ENCODE assay signal across 24 cellular contexts in the genomic region with DNA sequence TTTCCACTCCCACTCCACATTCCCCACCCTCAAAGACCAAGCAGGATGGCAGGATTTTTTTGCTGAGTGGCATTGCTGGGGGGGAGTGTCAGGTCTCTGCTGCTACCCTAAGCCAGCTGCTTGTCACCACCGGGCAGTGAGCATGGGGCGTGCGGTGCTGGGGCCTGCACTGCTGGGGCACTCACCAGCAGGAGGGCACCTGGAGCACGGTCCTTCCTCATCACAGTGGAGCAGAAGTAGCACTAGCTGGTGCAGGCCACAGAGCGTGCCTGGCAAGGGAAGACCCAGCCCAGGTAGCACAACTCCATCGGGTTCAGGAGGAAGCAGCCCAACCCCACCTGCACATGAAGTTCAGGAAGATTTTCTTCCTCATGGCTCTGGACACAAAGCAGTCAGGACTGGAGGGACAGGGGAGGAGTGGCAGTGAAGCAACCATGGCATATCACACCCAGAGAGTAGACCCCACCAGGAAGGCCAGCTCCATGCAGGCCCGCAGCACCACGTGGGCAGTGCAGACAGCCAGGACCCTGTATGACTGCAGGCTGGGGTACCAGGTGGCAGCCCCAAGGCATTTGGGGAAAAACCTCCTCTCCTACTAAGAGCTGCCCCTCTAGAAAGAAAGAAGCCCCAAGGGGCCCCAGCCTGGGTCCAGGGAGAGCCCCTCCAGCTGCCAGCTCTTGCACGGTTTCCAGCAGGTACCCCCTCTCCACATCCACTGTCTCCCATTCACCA. TPM values are rescaled to one million over a fixed set of nuclear protein-coding genes. Genes with fewer than 3 reads are reported as not detected.
A peak's percentile ranks its signal among the peaks of the same experiment; 100 is the strongest.
DNase-seq lines count a peak whose midpoint lies in the region; ATAC-seq and TF ChIP-seq lines count a peak whose summit lies in the region.
"Had no signal": no experiment of that assay in that cellular context is flagged by ENCODE, and none has a peak within 500 bp of the region (broad histone marks: within the 10 kb centered on the region; RNA-seq: fewer than 3 reads in every experiment).

No MANE protein-coding gene starts in this region.

- peaks cover 42% of the 10 kb centered on the region for H3K4me1 ChIP-seq in OCI-LY3 (ENCODE audit: low read length)
- H3K4me1 ChIP-seq: parathyroid adenoma, right lobe of liver had no signal

- no peaks in the 10 kb centered on the region for H4K20me1 ChIP-seq in OCI-LY3 (ENCODE audit: insufficient read depth, low read length)

- H2AFZ ChIP-seq in OCI-LY3 (ENCODE audit: low read depth, low read length): no peak overlapping the region
- H2AFZ ChIP-seq: parathyroid adenoma, PC-9 had no signal

- DNase-seq in NCI-H2196 treated with DMSO at 0.1 percent for 48 hours (lab: John Stamatoyannopoulos, UW; ENCODE audit: unreplicated experiment): no peak
- no peak for DNase-seq in medulla oblongata (ENCODE audit: extremely low spot score)
- DNase-seq: activated CD4-positive, alpha-beta memory T cell treated with anti-CD3 and anti-CD28 coated beads for 36 hours; activated naive CD4-positive, alpha-beta T cell; amniotic stem cell; Calu3; EL; kidney; mesenchymal stem cell; naive thymus-derived CD8-positive, alpha-beta T cell; NCI-H1417; NCI-H2171; NCI-H526; PC-9 had no signal

- H3K4me2 ChIP-seq in OCI-LY3 (ENCODE audit: low read length): peak overlapping the region; percentile 19

- H3K27ac ChIP-seq in OCI-LY3 (ENCODE audit: low read length) (no peak overlapping the region), temporal lobe (ENCODE audit: low read depth, low read length) (peak overlapping the region; percentile 66)
- H3K27ac ChIP-seq: parathyroid adenoma, PC-9, right lobe of liver, SK-N-MC had no signal

- peak; percentile 8 for ATAC-seq in esophagus mucosa
- no peak for ATAC-seq in SK-N-SH treated with all-trans-retinoic acid at 6 μM for 48 hours
- ATAC-seq: naive thymus-derived CD8-positive, alpha-beta T cell; WTC11 had no signal

- no peaks in the 10 kb centered on the region for H3K9me3 ChIP-seq in OCI-LY3 (ENCODE audit: insufficient read depth, low read length)
- H3K9me3 ChIP-seq: right lobe of liver had no signal

- H3K27me3 ChIP-seq in OCI-LY3 (ENCODE audit: low read depth, low read length): no peaks in the 10 kb centered on the region
- H3K27me3 ChIP-seq: right lobe of liver had no signal

- H3K79me2 ChIP-seq in OCI-LY3 (ENCODE audit: low read length): no peaks in the 10 kb centered on the region
- H3K79me2 ChIP-seq: parathyroid adenoma had no signal

- no peaks in the 10 kb centered on the region for H3K36me3 ChIP-seq in OCI-LY3 (replicated peaks; ENCODE audit: low read depth, low read length)
- H3K36me3 ChIP-seq: right lobe of liver had no signal

- no peak overlapping the region for H3K9ac ChIP-seq in OCI-LY3 (ENCODE audit: low read length)
- H3K9ac ChIP-seq: parathyroid adenoma had no signal

- TF ChIP-seq CTCF in GM12874 (IDR thresholded peaks at IDR 0.05; ENCODE audit: insufficient read depth, low read depth, low read length): 0 out of 2 replicates have a peak, but pooled peaks have one; percentile 9
- TF ChIP-seq CTCF in OCI-LY3 (IDR thresholded peaks at IDR 0.05; ENCODE audit: low read depth, low read length): no peak

- no peak overlapping the region for H3K4me3 ChIP-seq in OCI-LY3 (ENCODE audit: low read length)
- H3K4me3 ChIP-seq: PC-9, right lobe of liver, SK-N-MC had no signal

TF ChIP-seq in SK-N-SH treated with all-trans-retinoic acid at 6 μM for 48 hours, 23 proteins besides CTCF, POLR2A, EP300 and RAD21:
- TF ChIP-seq ZNF8 (CRISPR knock-in tag; IDR thresholded peaks at IDR 0.05) (no peak), PPARA (CRISPR knock-in tag; IDR thresholded peaks at IDR 0.05; ENCODE audit: borderline replicate concordance) (no peak), RARB (CRISPR knock-in tag; IDR thresholded peaks at IDR 0.05) (no peak), ZNF565 (CRISPR knock-in tag; conservative IDR thresholded peaks at IDR 0.05; ENCODE audit: low read depth) (no peak), GLIS3 (CRISPR knock-in tag; IDR thresholded peaks at IDR 0.05) (no peak)
- TF ChIP-seq, protein P1, sequence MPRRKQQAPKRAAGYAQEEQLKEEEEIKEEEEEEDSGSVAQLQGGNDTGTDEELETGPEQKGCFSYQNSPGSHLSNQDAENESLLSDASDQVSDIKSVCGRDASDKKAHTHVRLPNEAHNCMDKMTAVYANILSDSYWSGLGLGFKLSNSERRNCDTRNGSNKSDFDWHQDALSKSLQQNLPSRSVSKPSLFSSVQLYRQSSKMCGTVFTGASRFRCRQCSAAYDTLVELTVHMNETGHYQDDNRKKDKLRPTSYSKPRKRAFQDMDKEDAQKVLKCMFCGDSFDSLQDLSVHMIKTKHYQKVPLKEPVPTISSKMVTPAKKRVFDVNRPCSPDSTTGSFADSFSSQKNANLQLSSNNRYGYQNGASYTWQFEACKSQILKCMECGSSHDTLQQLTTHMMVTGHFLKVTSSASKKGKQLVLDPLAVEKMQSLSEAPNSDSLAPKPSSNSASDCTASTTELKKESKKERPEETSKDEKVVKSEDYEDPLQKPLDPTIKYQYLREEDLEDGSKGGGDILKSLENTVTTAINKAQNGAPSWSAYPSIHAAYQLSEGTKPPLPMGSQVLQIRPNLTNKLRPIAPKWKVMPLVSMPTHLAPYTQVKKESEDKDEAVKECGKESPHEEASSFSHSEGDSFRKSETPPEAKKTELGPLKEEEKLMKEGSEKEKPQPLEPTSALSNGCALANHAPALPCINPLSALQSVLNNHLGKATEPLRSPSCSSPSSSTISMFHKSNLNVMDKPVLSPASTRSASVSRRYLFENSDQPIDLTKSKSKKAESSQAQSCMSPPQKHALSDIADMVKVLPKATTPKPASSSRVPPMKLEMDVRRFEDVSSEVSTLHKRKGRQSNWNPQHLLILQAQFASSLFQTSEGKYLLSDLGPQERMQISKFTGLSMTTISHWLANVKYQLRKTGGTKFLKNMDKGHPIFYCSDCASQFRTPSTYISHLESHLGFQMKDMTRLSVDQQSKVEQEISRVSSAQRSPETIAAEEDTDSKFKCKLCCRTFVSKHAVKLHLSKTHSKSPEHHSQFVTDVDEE (CRISPR knock-in tag; IDR thresholded peaks at IDR 0.05): no peak
- TF ChIP-seq, protein P2, sequence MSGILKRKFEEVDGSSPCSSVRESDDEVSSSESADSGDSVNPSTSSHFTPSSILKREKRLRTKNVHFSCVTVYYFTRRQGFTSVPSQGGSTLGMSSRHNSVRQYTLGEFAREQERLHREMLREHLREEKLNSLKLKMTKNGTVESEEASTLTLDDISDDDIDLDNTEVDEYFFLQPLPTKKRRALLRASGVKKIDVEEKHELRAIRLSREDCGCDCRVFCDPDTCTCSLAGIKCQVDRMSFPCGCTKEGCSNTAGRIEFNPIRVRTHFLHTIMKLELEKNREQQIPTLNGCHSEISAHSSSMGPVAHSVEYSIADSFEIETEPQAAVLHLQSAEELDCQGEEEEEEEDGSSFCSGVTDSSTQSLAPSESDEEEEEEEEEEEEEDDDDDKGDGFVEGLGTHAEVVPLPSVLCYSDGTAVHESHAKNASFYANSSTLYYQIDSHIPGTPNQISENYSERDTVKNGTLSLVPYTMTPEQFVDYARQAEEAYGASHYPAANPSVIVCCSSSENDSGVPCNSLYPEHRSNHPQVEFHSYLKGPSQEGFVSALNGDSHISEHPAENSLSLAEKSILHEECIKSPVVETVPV (CRISPR knock-in tag; IDR thresholded peaks at IDR 0.05): no peak

RNA-seq across cellular contexts. Expression of a gene that starts 16.8 kb away (rescaled TPM):
- total RNA-seq in esophagus mucosa: 51.7 TPM
- total RNA-seq in temporal lobe: 54.6 TPM

RNA-seq across cellular contexts. Expression of a gene that starts 49.7 kb away (rescaled TPM):
- total RNA-seq in esophagus mucosa (not detected), temporal lobe (not detected)
- total RNA-seq: activated CD4-positive, alpha-beta memory T cell treated with anti-CD3 and anti-CD28 coated beads for 36 hours; Calu3; frontal cortex; kidney; naive thymus-derived CD8-positive, alpha-beta T cell; PC-9; right lobe of liver; WTC11 had no signal
